ENCODE assay signal across 8 cellular contexts in genomic region chr16:75109732-75110243, GRCh38. TPM values are rescaled to one million over a fixed set of nuclear protein-coding genes. Genes with fewer than 3 reads are reported as not detected.
DNase-seq lines count a peak whose midpoint lies in the region; ATAC-seq, FAIRE-seq and TF ChIP-seq lines count a peak whose summit lies in the region.

No MANE protein-coding gene starts in this region.

- intact Hi-C loops in posterior cingulate gyrus (cut with DNase I), result no loop called here

- FAIRE-seq in RCC 7860 (lab: Jason Lieb, UNC) (no peak), frontal cortex (lab: Jason Lieb, UNC) (no peak)

- no peak for ATAC-seq in GM18519 (IDR thresholded peaks at IDR 0.05; ENCODE audit: low FRiP score, unreplicated experiment)
- no peak for ATAC-seq in GM21717 (IDR thresholded peaks at IDR 0.05; ENCODE audit: unreplicated experiment)

- H3K4me3 ChIP-seq in H7 (ENCODE audit: insufficient read depth, low read depth, low read length), result no peak overlapping the region
- H3K4me3 ChIP-seq in epithelial cell of esophagus (ENCODE audit: low read length), result no peak overlapping the region

- H3K27me3 ChIP-seq in H7 (ENCODE audit: control insufficient read depth, insufficient read depth, low read length), result no peaks in the 10 kb centered on the region

- TF ChIP-seq CTCF in epithelial cell of esophagus (IDR thresholded peaks at IDR 0.05; ENCODE audit: insufficient read depth, low read depth, low read length, missing control alignments), result no peak

- DNase-seq in H7 (peak; percentile 52), RCC 7860 (ENCODE audit: low spot score) (peak; percentile 10), epithelial cell of esophagus (ENCODE audit: low read depth) (peak; percentile 27), posterior cingulate gyrus (peak in 6 of 10 donors; percentile 44 to 91 (median 53)), COLO829 (ENCODE audit: low spot score) (no peak), frontal cortex (ENCODE audit: low spot score in 2 of 2) (no peak)

- H3K36me3 ChIP-seq in H7 (replicated peaks; ENCODE audit: control insufficient read depth, insufficient read depth, low read length), result peaks cover 2% of the 10 kb centered on the region; the same call in 1 of the 2 replicates

RNA-seq across cellular contexts. Expression of gene LDHD, which starts 6.8 kb away (rescaled TPM):
- 10.4 and 13.7 TPM in 2 replicates for total RNA-seq in H7 (2014; rRNA removed; shearing (Covaris generic))
- 2.0 TPM for total RNA-seq in frontal cortex

RNA-seq across cellular contexts. Expression of gene ZFP1, which starts 38.5 kb away (rescaled TPM):
- total RNA-seq in H7 (2014; rRNA removed; shearing (Covaris generic)), result 6.1 and 9.7 TPM in 2 replicates
- total RNA-seq in frontal cortex, result 66.9 TPM

Comparison
In these comparisons a context has a peak if more than half of its experiments do, and no peak if none do; other contexts are left out.
1. DNase-seq: peak in H7 (single experiment), RCC 7860 (single experiment), epithelial cell of esophagus (single experiment) and posterior cingulate gyrus (6 of 10); none in COLO829 (single experiment) and frontal cortex (0 of 2).